ENCODE assay signal across 8 cellular contexts in the genomic region with DNA sequence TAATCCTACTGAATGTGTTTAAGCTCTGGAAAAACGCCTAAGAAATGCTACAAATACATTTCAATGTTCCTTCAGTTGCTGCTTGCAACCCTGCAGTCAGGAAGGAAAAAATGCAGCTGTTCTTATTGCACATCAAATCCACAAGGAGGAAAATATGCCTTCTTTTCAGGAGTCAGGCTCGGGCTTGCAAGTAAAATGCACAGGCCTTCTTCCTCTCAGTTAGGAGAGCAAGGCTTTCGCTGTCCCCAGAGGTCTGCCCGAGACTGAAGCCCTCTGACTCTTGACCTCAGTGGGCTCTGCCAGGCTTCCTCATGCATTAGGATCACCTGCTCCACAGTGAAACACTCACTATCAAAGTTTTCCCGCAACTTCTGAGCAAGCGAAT. TPM values are rescaled to one million over a fixed set of nuclear protein-coding genes. Genes with fewer than 3 reads are reported as not detected.
DNase-seq lines count a peak whose midpoint lies in the region; ATAC-seq and TF ChIP-seq lines count a peak whose summit lies in the region.

No MANE protein-coding gene starts in this region.

- H3K79me2 ChIP-seq in hepatocyte (no peaks in the 10 kb centered on the region), smooth muscle cell (ENCODE audit: low read depth) (no peaks in the 10 kb centered on the region)

- ATAC-seq in activated B cell treated with CpG ODN at 0.5 μM for 24 hours (ENCODE audit: low read depth) (no peak), HG02678 (IDR thresholded peaks at IDR 0.05; ENCODE audit: unreplicated experiment) (no peak)

- H3K36me3 ChIP-seq in hepatocyte (replicated peaks; ENCODE audit: insufficient read depth, low read depth) (no peaks in the 10 kb centered on the region), smooth muscle cell (ENCODE audit: low read depth) (no peaks in the 10 kb centered on the region)

- no peaks in the 10 kb centered on the region for H3K36me3 Mint-ChIP-seq in activated B cell treated with CpG ODN at 0.5 μM for 24 hours (ENCODE audit: low read depth)

- H2AFZ ChIP-seq in hepatocyte (peak overlapping the region; percentile 44), smooth muscle cell (ENCODE audit: low read depth) (peak overlapping the region; percentile 81)

- DNase-seq in NCI-H1694 treated with DMSO at 0.1 percent for 48 hours (lab: John Stamatoyannopoulos, UW): peak; percentile 17
- DNase-seq in NCI-H1694 (lab: John Stamatoyannopoulos, UW): no peak
- no peak for DNase-seq in activated B cell treated with CpG ODN at 0.5 μM for 24 hours
- no peak for DNase-seq in hepatocyte (ENCODE audit: low spot score)
- DNase-seq in smooth muscle cell (lab: John Stamatoyannopoulos, UW; ENCODE audit: unreplicated experiment): no peak
- DNase-seq in NCI-H2029 treated with DMSO at 0.1 percent for 48 hours (lab: John Stamatoyannopoulos, UW): no peak
- no peak for DNase-seq in NCI-H1930 (lab: John Stamatoyannopoulos, UW)

- H3K27me3 ChIP-seq in hepatocyte (peaks cover 33% of the 10 kb centered on the region), smooth muscle cell (ENCODE audit: low read depth) (peaks cover 37% of the 10 kb centered on the region)

- H3K4me3 Mint-ChIP-seq in activated B cell treated with CpG ODN at 0.5 μM for 24 hours: peak overlapping the region; percentile 45

- H3K9me3 ChIP-seq in hepatocyte (ENCODE audit: low read depth) (no peaks in the 10 kb centered on the region), smooth muscle cell (replicated peaks; ENCODE audit: low read depth) (no peaks in the 10 kb centered on the region)

- WGBS in hepatocyte (ENCODE audit: low lambda C conversion rate, missing lambda C conversion rate): 17% methylated on average over 6 of the region's 6 CpGs
- WGBS in smooth muscle cell (ENCODE audit: low lambda C conversion rate): 27% methylated on average over 6 of the region's 6 CpGs

- H3K4me2 ChIP-seq in hepatocyte (peak overlapping the region; percentile 83), smooth muscle cell (peak overlapping the region; percentile 93)

- intact Hi-C loops in activated B cell treated with CpG ODN at 0.5 μM for 24 hours (cut with micrococcal nuclease): no loop called here

- CTCF ChIA-PET in activated B cell treated with CpG ODN at 0.5 μM for 24 hours (lab: Charles Lee): no interaction called here

- H3K27me3 Mint-ChIP-seq in activated B cell treated with CpG ODN at 0.5 μM for 24 hours: peaks cover 56% of the 10 kb centered on the region

- no peaks in the 10 kb centered on the region for H3K9me2 ChIP-seq in hepatocyte (replicated peaks; ENCODE audit: insufficient read depth)

- POLR2A ChIA-PET in activated B cell treated with CpG ODN at 0.5 μM for 24 hours (lab: Charles Lee): no interaction called here

- H3K9me3 Mint-ChIP-seq in activated B cell treated with CpG ODN at 0.5 μM for 24 hours: no peaks in the 10 kb centered on the region

- no peaks in the 10 kb centered on the region for H4K20me1 ChIP-seq in hepatocyte (ENCODE audit: insufficient read depth, poor library complexity, severe bottlenecking)
- H4K20me1 ChIP-seq in smooth muscle cell (ENCODE audit: low read depth): no peaks in the 10 kb centered on the region

- H3K4me3 ChIP-seq in hepatocyte: peak overlapping the region; percentile 14
- peak overlapping the region; percentile 59 for H3K4me3 ChIP-seq in smooth muscle cell

- no peak overlapping the region for H3K27ac Mint-ChIP-seq in activated B cell treated with CpG ODN at 0.5 μM for 24 hours

- no peak overlapping the region for H3K9ac ChIP-seq in smooth muscle cell (ENCODE audit: low read depth)

- H3K27ac ChIP-seq in hepatocyte (peak overlapping the region; percentile 80), smooth muscle cell (ENCODE audit: low read depth) (peak overlapping the region; percentile 61)

- peaks cover 17% of the 10 kb centered on the region for H3K4me1 Mint-ChIP-seq in activated B cell treated with CpG ODN at 0.5 μM for 24 hours

- H3K4me1 ChIP-seq in hepatocyte (ENCODE audit: insufficient read depth): peaks cover 23% of the 10 kb centered on the region
- H3K4me1 ChIP-seq in smooth muscle cell (ENCODE audit: low read depth): peaks cover 32% of the 10 kb centered on the region

- H3F3A ChIP-seq in smooth muscle cell (ENCODE audit: low read depth): peaks cover 8% of the 10 kb centered on the region

- TF ChIP-seq CTCF in activated B cell treated with CpG ODN at 0.5 μM for 24 hours (IDR thresholded peaks at IDR 0.05): no peak
- no peak for TF ChIP-seq CTCF in hepatocyte (IDR thresholded peaks at IDR 0.05; ENCODE audit: poor library complexity)
- no peak for TF ChIP-seq CTCF in smooth muscle cell (IDR thresholded peaks at IDR 0.05; ENCODE audit: borderline replicate concordance, insufficient read depth, poor library complexity, severe bottlenecking)

RNA-seq across cellular contexts. Expression of a gene that starts 0.9 kb away (rescaled TPM):
- total RNA-seq in activated B cell treated with CpG ODN at 0.5 μM for 24 hours: not detected in 2 replicates
- total RNA-seq in hepatocyte: 1.4 and 1.8 TPM in 2 replicates
- 1.4 and 1.5 TPM in 2 replicates for polyA plus RNA-seq in hepatocyte
- total RNA-seq in smooth muscle cell: 0.67 and 0.81 TPM in 2 replicates
- polyA plus RNA-seq in smooth muscle cell: 0.38 and 0.76 TPM in 2 replicates
